26 cellular contexts compared by ENCODE assay signal in genomic region chr11:13332124-13332523, GRCh38. TPM values are rescaled to one million over a fixed set of nuclear protein-coding genes. Genes with fewer than 3 reads are reported as not detected.
A peak's percentile ranks its signal among the peaks of the same experiment; 100 is the strongest.
DNase-seq lines count a peak whose midpoint lies in the region; ATAC-seq, FAIRE-seq and TF ChIP-seq lines count a peak whose summit lies in the region.
"Had no signal": no experiment of that assay in that cellular context is flagged by ENCODE, and none has a peak within 500 bp of the region (broad histone marks: within the 10 kb centered on the region; RNA-seq: fewer than 3 reads in every experiment).

No MANE protein-coding gene starts in this region.

- SMC1A ChIA-PET in GM12878 (lab: Charles Lee; ENCODE audit: uncharacterized antibody, unreplicated experiment), result interaction anchor here (0.7 to 15.7 kb wide), 12 partner anchors 11 to 218 kb away, joined by 3 to 226 read pairs (median 6); no protein-coding TSS in a partner anchor

- no peak for TF ChIP-seq EP300 in GM12878 (IDR thresholded peaks at IDR 0.05; ENCODE audit: borderline replicate concordance in 1 of 2, control insufficient read depth in 1 of 2, low read depth in 2 of 2, low read length in 2 of 2)

- no peaks in the 10 kb centered on the region for H3K27me3 Mint-ChIP-seq in naive thymus-derived CD8-positive, alpha-beta T cell
- H3K27me3 Mint-ChIP-seq in WTC11 (ENCODE audit: low read depth), result no peaks in the 10 kb centered on the region
- H3K27me3 Mint-ChIP-seq: activated CD4-positive, alpha-beta memory T cell treated with anti-CD3 and anti-CD28 coated beads for 36 hours had no signal

- no peak for TF ChIP-seq CTCF in GM12878 (IDR thresholded peaks at IDR 0.05 in 2 of 3, conservative IDR thresholded peaks at IDR 0.05 in 1 of 3; ENCODE audit: control insufficient read depth in 2 of 3, extremely low read depth in 1 of 3, insufficient read depth in 1 of 3, low read depth in 3 of 3, low read length in 3 of 3)
- no peak for TF ChIP-seq CTCF in WTC11 (IDR thresholded peaks at IDR 0.05)

- H3K4me1 Mint-ChIP-seq in naive thymus-derived CD8-positive, alpha-beta T cell, result peaks cover 32 to 69% (median 63%) of the 10 kb centered on the region in 4 donors
- H3K4me1 Mint-ChIP-seq in WTC11, result peaks cover 7% of the 10 kb centered on the region; the same call in 1 of the 2 replicates

- H3F3A ChIP-seq in GM23248 (ENCODE audit: insufficient read depth), result peaks cover 47% of the 10 kb centered on the region

- peaks cover 5% of the 10 kb centered on the region for H3K79me2 ChIP-seq in ACC112 (ENCODE audit: control insufficient read depth, insufficient read depth, low read length, unreplicated experiment)
- peaks cover 100% of the 10 kb centered on the region for H3K79me2 ChIP-seq in GM23248 (ENCODE audit: insufficient read depth)
- peaks cover 8% of the 10 kb centered on the region for H3K79me2 ChIP-seq in GM12878 (ENCODE audit: control insufficient read depth, insufficient read depth, low read length)

- H3K4me1 ChIP-seq in ACC112 (ENCODE audit: control insufficient read depth, insufficient read depth, low read length, unreplicated experiment), result peaks cover 65% of the 10 kb centered on the region
- H3K4me1 ChIP-seq in GM23248 (ENCODE audit: insufficient read depth), result peaks cover 59% of the 10 kb centered on the region
- H3K4me1 ChIP-seq in GM12878 (ENCODE audit: control insufficient read depth, insufficient read depth, low read length), result peaks cover 23% of the 10 kb centered on the region

- TF ChIP-seq POLR2A in GM12878 (IDR thresholded peaks at IDR 0.05; ENCODE audit: low read depth, low read length), result no peak

- peak overlapping the region in 1 of 10 donors; percentile 43 for H3K4me3 Mint-ChIP-seq in naive thymus-derived CD8-positive, alpha-beta T cell
- H3K4me3 Mint-ChIP-seq in WTC11, result no peak overlapping the region
- H3K4me3 Mint-ChIP-seq: activated CD4-positive, alpha-beta memory T cell treated with anti-CD3 and anti-CD28 coated beads for 36 hours; activated T-helper 1 cell treated with anti-CD3 and anti-CD28 coated beads, Interleukin-12 subunit alpha, Interleukin-12 subunit beta, Interleukin-2, Interleukin-4 antibody, amounts not matched to agents 30 ng/mL and 10 ng/mL and 1 ng/mL, durations not matched to agents 14 hours and 24 hours and 36 hours; nephron had no signal

- H3K27me3 ChIP-seq in ACC112 (ENCODE audit: insufficient read depth, low read length) (no peaks in the 10 kb centered on the region), GM23248 (replicated peaks; ENCODE audit: insufficient read depth) (no peaks in the 10 kb centered on the region), GM12878 (replicated peaks in 1 of 2; ENCODE audit: control insufficient read depth in 2 of 2, insufficient read depth in 2 of 2, low read length in 1 of 2) (no peaks in the 10 kb centered on the region)
- H3K27me3 ChIP-seq: dorsolateral prefrontal cortex, upper lobe of left lung had no signal

- 0 out of 2 replicates have a peak overlapping the region, but pooled peaks have one; percentile 8 for H3K9ac ChIP-seq in GM23248
- H3K9ac ChIP-seq in GM12878 (ENCODE audit: control insufficient read depth, insufficient read depth, low read length), result no peak overlapping the region

- CTCF ChIA-PET in GM12878 (lab: Yijun Ruan, JAX) (interaction anchor here (0.9 to 10.4 kb wide), 11 partner anchors 13 to 149 kb away, joined by 3 to 253 read pairs (median 12); no protein-coding TSS in a partner anchor), WTC11 (lab: Charles Lee) (interaction anchor here (1.2 to 2.0 kb wide), 2 partner anchors 22 to 121 kb away, joined by 4 read pairs; no protein-coding TSS in a partner anchor)

- ATAC-seq in GM12878 (no peak), GM18867 (IDR thresholded peaks at IDR 0.05; ENCODE audit: unreplicated experiment) (no peak), WTC11 (no peak), HG03469 (IDR thresholded peaks at IDR 0.05; ENCODE audit: unreplicated experiment) (no peak)
- ATAC-seq in naive thymus-derived CD8-positive, alpha-beta T cell, result no peak

- intact Hi-C loops in GM12878 (cut with micrococcal nuclease; ENCODE audit: unreplicated experiment), result loop anchor here (1.0 to 10.0 kb wide), 2 partner anchors 11 to 333 kb away; partner anchors contain the start of gene FAR1

- H3K27ac ChIP-seq in ACC112 (ENCODE audit: low read depth, low read length), result peak overlapping the region; percentile 76
- peak overlapping the region; percentile 89 for H3K27ac ChIP-seq in GM23248
- no peak overlapping the region for H3K27ac ChIP-seq in GM12878 (ENCODE audit: control insufficient read depth, insufficient read depth)
- H3K27ac ChIP-seq: upper lobe of left lung had no signal

- peaks cover 0 to 26% (median 0%) of the 10 kb centered on the region in 3 donors for H3K36me3 Mint-ChIP-seq in naive thymus-derived CD8-positive, alpha-beta T cell
- no peaks in the 10 kb centered on the region for H3K36me3 Mint-ChIP-seq in WTC11
- H3K36me3 Mint-ChIP-seq: activated naive CD4-positive, alpha-beta T cell treated with anti-CD3 and anti-CD28 coated beads, Interleukin-2, amount 50 U/mL, for 72 hours had no signal

- no TSS peak for BruUV-seq in GM12878 (replicated peaks; lab: Mats Ljungman, UMichigan)

- WGBS in GM23248 (ENCODE audit: low coverage in 1 of 2, low lambda C conversion rate in 2 of 2, missing lambda C conversion rate in 2 of 2), 2 experiments, result 94 to 100% methylated on average over 1 of the region's 1 CpG
- 100% methylated on average over 1 of the region's 1 CpG for WGBS in GM12878 (ENCODE audit: insufficient coverage, insufficient replicate concordance, low lambda C conversion rate, missing lambda C conversion rate)

- POLR2A ChIA-PET in GM12878 (lab: Charles Lee) (interaction anchor here (0.7 to 5.0 kb wide), 7 partner anchors 11 to 53 kb away, joined by 3 to 20 read pairs (median 3); no protein-coding TSS in a partner anchor), WTC11 (lab: Charles Lee) (no interaction called here)
- POLR2A ChIA-PET in naive thymus-derived CD8-positive, alpha-beta T cell (lab: Charles Lee), result no interaction called here

- H3K9me2 ChIP-seq in GM23248 (ENCODE audit: insufficient read depth), result no peaks in the 10 kb centered on the region

- H3K4me2 ChIP-seq in GM23248 (ENCODE audit: unreplicated experiment) (peak overlapping the region; percentile 25), GM12878 (ENCODE audit: control insufficient read depth, insufficient read depth) (no peak overlapping the region)
- H3K4me2 ChIP-seq: smooth muscle cell had no signal

- H3K27ac Mint-ChIP-seq in naive thymus-derived CD8-positive, alpha-beta T cell, result peak overlapping the region in 7 of 10 donors; percentile 29 to 79 (median 65)
- no peak overlapping the region for H3K27ac Mint-ChIP-seq in WTC11
- H3K27ac Mint-ChIP-seq: nephron had no signal

- H3K36me3 ChIP-seq in ACC112 (ENCODE audit: insufficient read depth, low read length), result no peaks in the 10 kb centered on the region
- no peaks in the 10 kb centered on the region for H3K36me3 ChIP-seq in GM23248 (ENCODE audit: low read depth)
- peaks cover 0 to 1% of the 10 kb centered on the region in 2 experiments; a peak in 2 of 4 replicates for H3K36me3 ChIP-seq in GM12878 (ENCODE audit: control insufficient read depth in 2 of 2, insufficient read depth in 2 of 2, low read length in 1 of 2)

- RAD21 ChIA-PET in GM12878 (lab: Charles Lee; ENCODE audit: unreplicated experiment), result interaction anchor here (0.7 to 10.7 kb wide), 6 partner anchors 14 to 82 kb away, joined by 3 to 171 read pairs (median 34); no protein-coding TSS in a partner anchor

- no peak for DNase-seq in GM23248
- DNase-seq in GM12878 (ENCODE audit: low read depth, low spot score), result no peak
- DNase-seq in naive thymus-derived CD8-positive, alpha-beta T cell, result no peak
- DNase-seq in activated effector memory CD4-positive, alpha-beta T cell treated with Interleukin-2 at 50 U/mL for 16 hours, result no peak
- no peak for DNase-seq in WTC11 (ENCODE audit: low spot score)
- DNase-seq: activated CD4-positive, CD25-positive, alpha-beta regulatory T cell treated with anti-CD3 and anti-CD28 coated beads, Interleukin-2, amount 50 U/mL, for 72 hours; activated CD8-positive, alpha-beta memory T cell treated with anti-CD3 and anti-CD28 coated beads, Interleukin-2, amount 50 U/mL, for 4 hours; cerebellar nuclear complex; DMS 273 treated with DMSO at 0.1 percent for 48 hours; dorsolateral prefrontal cortex; hypothalamus; NCI-H1105; NCI-H2029; substantia nigra; T-helper 1 cell had no signal

- H3K9me3 ChIP-seq in GM23248 (ENCODE audit: low read depth) (no peaks in the 10 kb centered on the region), GM12878 (replicated peaks; ENCODE audit: control insufficient read depth, insufficient read depth, low read length) (no peaks in the 10 kb centered on the region)
- H3K9me3 ChIP-seq: upper lobe of left lung had no signal

- H4K20me1 ChIP-seq in GM23248 (ENCODE audit: insufficient read depth) (no peaks in the 10 kb centered on the region), GM12878 (ENCODE audit: control insufficient read depth, insufficient read depth) (peaks cover 5% of the 10 kb centered on the region; the same call in 1 of the 2 replicates)

- in situ Hi-C loops in GM23248 (cut with MboI) (no loop called here), GM12878 (cut with MboI) (loop anchor here (5.0 kb wide), 1 partner anchor 45 kb away; no protein-coding TSS in a partner anchor)

- H3K4me3 ChIP-seq in ACC112 (ENCODE audit: low read depth, low read length) (0 out of 2 replicates have a peak overlapping the region, but pooled peaks have one; percentile 16), GM23248 (no peak overlapping the region), GM12878 (no peak overlapping the region)
- H3K4me3 ChIP-seq: dorsolateral prefrontal cortex, smooth muscle cell, upper lobe of left lung had no signal

- H2AFZ ChIP-seq in ACC112 (ENCODE audit: low read length, unreplicated experiment), result no peak overlapping the region
- no peak overlapping the region for H2AFZ ChIP-seq in GM23248
- no peak overlapping the region for H2AFZ ChIP-seq in GM12878 (ENCODE audit: control insufficient read depth, low read depth, low read length)

- FAIRE-seq in GM12878 (lab: Jason Lieb, UNC), result no peak
- FAIRE-seq: H1, TTC549 had no signal

- H3K9me3 Mint-ChIP-seq in naive thymus-derived CD8-positive, alpha-beta T cell, result no peaks in the 10 kb centered on the region
- no peaks in the 10 kb centered on the region for H3K9me3 Mint-ChIP-seq in WTC11
- H3K9me3 Mint-ChIP-seq: activated CD4-positive, alpha-beta memory T cell treated with anti-CD3 and anti-CD28 coated beads for 36 hours; activated naive CD4-positive, alpha-beta T cell treated with anti-CD3 and anti-CD28 coated beads, Interleukin-2, amount 50 U/mL, for 72 hours; activated T-helper 1 cell treated with anti-CD3 and anti-CD28 coated beads, Interleukin-12 subunit alpha, Interleukin-12 subunit beta, Interleukin-2, Interleukin-4 antibody, amounts not matched to agents 30 ng/mL and 10 ng/mL and 1 ng/mL, durations not matched to agents 14 hours and 24 hours and 36 hours; nephron had no signal

- TF ChIP-seq RAD21 in GM12878 (IDR thresholded peaks at IDR 0.05; ENCODE audit: insufficient read depth, low read depth, low read length), result no peak

RNA-seq across cellular contexts. Expression of gene BMAL1, which starts 54.5 kb away (rescaled TPM):
- 41.7 and 66.5 TPM in 2 replicates for total RNA-seq in GM23248 (2014; rRNA removed; shearing (Covaris generic))
- polyA plus RNA-seq in GM23248 (2016; fragmentation: Nextera tagmentation; extraction: Ambion mirVana), result 31.9 and 34.9 TPM in 2 replicates
- total RNA-seq in GM12878 (2013; cell fraction: nucleolus; rRNA removed), result 66.1 and 72.4 TPM in 2 replicates
- 11.3 and 13.0 TPM in 2 replicates for total RNA-seq in GM12878 (2014; rRNA removed)
- 13.8 and 15.4 TPM in 2 replicates for total RNA-seq in GM12878 (2014; rRNA removed; fragmentation: Illumina TruSeq; extraction: Trizol)
- 11.6 and 13.4 TPM in 2 replicates for total RNA-seq in GM12878 (2021)
- polyA plus RNA-seq in GM12878 (2011; ENCODE audit: low read depth), result 18.1 TPM
- polyA plus RNA-seq in GM12878 (2011; rRNA removed), result 40.6 and 48.9 TPM in 2 replicates
- polyA plus RNA-seq in GM12878 (2011; cell fraction: cytosol; rRNA removed), result 15.6 and 17.6 TPM in 2 replicates
- 119 and 146 TPM in 2 replicates for polyA plus RNA-seq in GM12878 (2011; cell fraction: nucleus; rRNA removed)
- polyA plus RNA-seq in GM12878 (2012), result 7.4 and 7.7 TPM in 2 replicates
- polyA plus RNA-seq in GM12878 (2014; fragmentation: Illumina TruSeq; extraction: Trizol), result 16.1 and 23.7 TPM in 2 replicates
- polyA plus RNA-seq in GM12878 (2014; fragmentation: Nextera tagmentation; extraction: Ambion mirVana), result 1 to 10 TPM; 3.5 to 4.6 TPM
- polyA plus RNA-seq in GM12878 (2014; rRNA removed), result 15.4 and 17.5 TPM in 2 replicates
- 10 to 100 TPM; 12.0 to 14.2 TPM for polyA plus RNA-seq in GM12878 (2016; fragmentation: Nextera tagmentation; extraction: Ambion mirVana)
- 37.3 and 46.3 TPM in 2 replicates for polyA minus RNA-seq in GM12878 (2011; rRNA and poly(A)+ RNA removed)
- polyA minus RNA-seq in GM12878 (2011; cell fraction: cytosol; rRNA and poly(A)+ RNA removed), result 15.2 and 16.0 TPM in 2 replicates
- 55.7 and 73.1 TPM in 2 replicates for polyA minus RNA-seq in GM12878 (2011; cell fraction: nucleus; rRNA and poly(A)+ RNA removed)
- total RNA-seq in naive thymus-derived CD8-positive, alpha-beta T cell, result 10 to 100 TPM; 93.6 to 93.8 TPM
- polyA plus RNA-seq in naive thymus-derived CD8-positive, alpha-beta T cell, result 10 to 100 TPM in 2 of 3 donors, 1 to 10 TPM in 1; 9.6 to 14.0 (median 12.3) TPM
- total RNA-seq in WTC11 (2021), result 5.1 to 8.3 TPM (median 8.1 TPM) in 3 replicates
